Comparison of ENCODE assay signal across 18 cellular contexts in the genomic region with DNA sequence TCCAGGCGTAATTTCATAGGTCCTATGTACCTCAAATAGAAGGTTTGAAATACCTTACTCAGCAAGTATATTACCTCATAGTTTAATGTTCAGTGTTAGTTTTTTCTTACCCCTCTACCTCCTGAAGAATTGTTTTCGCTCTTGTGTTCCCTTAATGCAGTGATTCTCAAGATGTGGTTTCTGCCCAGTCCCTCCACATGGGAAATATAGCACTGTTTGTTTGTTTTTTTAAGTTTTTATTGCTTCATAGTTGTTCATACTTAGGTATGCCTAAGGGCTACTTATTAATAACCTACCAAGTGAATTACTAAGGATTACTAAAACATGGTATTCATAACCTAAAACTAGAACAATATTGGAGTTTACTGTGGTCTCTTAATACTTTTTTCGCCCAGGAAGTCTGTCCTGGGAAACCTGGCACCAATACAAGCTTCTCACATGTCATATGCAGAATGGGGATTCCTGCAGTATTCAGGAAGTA. TPM values are rescaled to one million over a fixed set of nuclear protein-coding genes. Genes with fewer than 3 reads are reported as not detected.
A peak's percentile ranks its signal among the peaks of the same experiment; 100 is the strongest.
DNase-seq lines count a peak whose midpoint lies in the region; ATAC-seq, FAIRE-seq and TF ChIP-seq lines count a peak whose summit lies in the region.
"Had no signal": no experiment of that assay in that cellular context is flagged by ENCODE, and none has a peak within 500 bp of the region (broad histone marks: within the 10 kb centered on the region; RNA-seq: fewer than 3 reads in every experiment).

No MANE protein-coding gene starts in this region.

- H4K5ac ChIP-seq in IMR-90 (ENCODE audit: low read depth, low read length): no peak overlapping the region

- H2AK9ac ChIP-seq in IMR-90 (replicated peaks; ENCODE audit: low read depth, low read length, poor library complexity): no peak overlapping the region

- H3K27ac ChIP-seq in A549 (peak overlapping the region; percentile 72 to 86), IMR-90 (ENCODE audit: insufficient read depth, low read length) (no peak overlapping the region), hepatocyte (no peak overlapping the region)
- H3K27ac ChIP-seq: adrenal gland, parathyroid adenoma had no signal

- no peak overlapping the region for H3K18ac ChIP-seq in IMR-90 (ENCODE audit: low read depth, low read length)

- H3K79me1 ChIP-seq in IMR-90 (ENCODE audit: low read depth in 1 of 2, low read length in 2 of 2): peaks cover 15 to 61% of the 10 kb centered on the region in 2 experiments; a peak in 3 of 4 replicates

- no peak overlapping the region for H3K4ac ChIP-seq in IMR-90 (ENCODE audit: low read depth, low read length)

- H2AFZ ChIP-seq in IMR-90 (replicated peaks; ENCODE audit: low read length, poor library complexity) (no peak overlapping the region), hepatocyte (no peak overlapping the region)
- H2AFZ ChIP-seq: parathyroid adenoma had no signal

- no peak for ATAC-seq in A549
- no peak for ATAC-seq in IMR-90 (ENCODE audit: low read depth)
- ATAC-seq in GM21723 (IDR thresholded peaks at IDR 0.05; ENCODE audit: unreplicated experiment): no peak
- ATAC-seq in GM18502 (IDR thresholded peaks at IDR 0.05; ENCODE audit: poor library complexity, unreplicated experiment): no peak
- no peak for ATAC-seq in GM19035 (IDR thresholded peaks at IDR 0.05; ENCODE audit: unreplicated experiment)

- no peak overlapping the region for H3K14ac ChIP-seq in IMR-90 (replicated peaks; ENCODE audit: low read depth, low read length)

- no peak overlapping the region for H2BK120ac ChIP-seq in IMR-90 (ENCODE audit: low read depth, low read length)

- peak overlapping the region; percentile 28 for H2BK5ac ChIP-seq in IMR-90 (ENCODE audit: low read depth, low read length, poor library complexity, severe bottlenecking)

- H2BK15ac ChIP-seq in IMR-90 (ENCODE audit: low read depth, low read length): no peak overlapping the region

- H3K79me2 ChIP-seq in hepatocyte: peaks cover 92% of the 10 kb centered on the region

- dilution Hi-C loops in IMR-90 (cut with HindIII; ENCODE audit: low sequenced_read_pairs, unreplicated experiment): no loop called here

- no peaks in the 10 kb centered on the region for H3K9me3 ChIP-seq in A549
- H3K9me3 ChIP-seq in IMR-90 (ENCODE audit: control insufficient read depth, insufficient read depth, low read length): no peaks in the 10 kb centered on the region
- no peaks in the 10 kb centered on the region for H3K9me3 ChIP-seq in hepatocyte (ENCODE audit: low read depth)
- H3K9me3 ChIP-seq: adrenal gland had no signal

- peak overlapping the region; percentile 79 for H3K4me2 ChIP-seq in A549
- peak overlapping the region; percentile 17; the same call in 1 of the 2 replicates for H3K4me2 ChIP-seq in IMR-90 (ENCODE audit: low read depth, low read length)
- peak overlapping the region; percentile 18 for H3K4me2 ChIP-seq in hepatocyte

- no peak for TF ChIP-seq POLR2A in A549 (IDR thresholded peaks at IDR 0.05; ENCODE audit: low read length)
- TF ChIP-seq POLR2A in IMR-90 (IDR thresholded peaks at IDR 0.05; ENCODE audit: low read depth, low read length): no peak

- no peaks in the 10 kb centered on the region for H3K9me2 ChIP-seq in hepatocyte (replicated peaks; ENCODE audit: insufficient read depth)

- H3K36me3 ChIP-seq in IMR-90 (ENCODE audit: control insufficient read depth, insufficient read depth, low read length) (no peaks in the 10 kb centered on the region; the same call in 1 of the 2 replicates), hepatocyte (replicated peaks; ENCODE audit: insufficient read depth, low read depth) (no peaks in the 10 kb centered on the region)
- H3K36me3 ChIP-seq: adrenal gland had no signal

- H3K27me3 ChIP-seq in IMR-90 (ENCODE audit: control insufficient read depth, insufficient read depth, low read length) (no peaks in the 10 kb centered on the region), hepatocyte (no peaks in the 10 kb centered on the region)
- H3K27me3 ChIP-seq: adrenal gland had no signal

- H4K20me1 ChIP-seq in IMR-90 (ENCODE audit: insufficient read depth, low read length) (peaks cover 18% of the 10 kb centered on the region; the same call in 1 of the 2 replicates), hepatocyte (ENCODE audit: insufficient read depth, poor library complexity, severe bottlenecking) (peaks cover 73% of the 10 kb centered on the region)

- no peak overlapping the region for H3K56ac ChIP-seq in IMR-90 (ENCODE audit: extremely low read depth, insufficient read depth, low read length)

- POLR2A ChIA-PET in A549 (lab: Yijun Ruan, JAX): interaction anchor here (1.2 kb wide), 1 partner anchor 54 kb away, joined by 5 read pairs; a partner anchor contains a TSS
- POLR2A ChIA-PET in IMR-90 (lab: Charles Lee; ENCODE audit: unreplicated experiment): no interaction called here

- TF ChIP-seq CTCF in A549 (IDR thresholded peaks at IDR 0.05): no peak
- no peak for TF ChIP-seq CTCF in IMR-90 (conservative IDR thresholded peaks at IDR 0.05; ENCODE audit: low read depth, low read length)
- TF ChIP-seq CTCF in hepatocyte (IDR thresholded peaks at IDR 0.05; ENCODE audit: poor library complexity): no peak

- H3K9ac ChIP-seq in IMR-90 (ENCODE audit: low read depth, low read length): no peak overlapping the region
- H3K9ac ChIP-seq: parathyroid adenoma had no signal

- H3K4me3 ChIP-seq in A549 (no peak overlapping the region), IMR-90 (ENCODE audit: insufficient read depth, low read depth, low read length) (no peak overlapping the region), hepatocyte (no peak overlapping the region)
- H3K4me3 ChIP-seq: adrenal gland, lung had no signal

- in situ Hi-C loops in IMR-90 (cut with MboI; ENCODE audit: low sequenced_read_pairs): no loop called here

- TF ChIP-seq EP300 in A549 (IDR thresholded peaks at IDR 0.05): no peak

- no peak for FAIRE-seq in A549 (lab: Jason Lieb, UNC)

- H4K8ac ChIP-seq in IMR-90 (ENCODE audit: low read depth in 2 of 2, low read length in 2 of 2): no peak overlapping the region

- CTCF ChIA-PET in A549 (lab: Yijun Ruan, JAX) (interaction anchor here (0.6 to 1.2 kb wide), 2 partner anchors 15 to 226 kb away, joined by 3 read pairs; no protein-coding TSS in a partner anchor), IMR-90 (lab: Yijun Ruan, JAX) (no interaction called here)

- no peak overlapping the region for H4K91ac ChIP-seq in IMR-90 (ENCODE audit: insufficient read depth, low read depth, low read length)

- H3K4me1 ChIP-seq in A549 (peaks cover 68% of the 10 kb centered on the region), IMR-90 (ENCODE audit: control insufficient read depth, insufficient read depth, low read length) (peaks cover 22% of the 10 kb centered on the region), hepatocyte (ENCODE audit: insufficient read depth) (peaks cover 32% of the 10 kb centered on the region)

- no peak overlapping the region for H2BK20ac ChIP-seq in IMR-90 (ENCODE audit: low read depth, low read length)

- intact Hi-C loops in IMR-90 (cut with micrococcal nuclease): no loop called here

- H3K9me1 ChIP-seq in IMR-90 (ENCODE audit: insufficient read depth, low read length): no peaks in the 10 kb centered on the region; the same call in 1 of the 2 replicates

- H3K23ac ChIP-seq in IMR-90 (ENCODE audit: low read depth, low read length): no peak overlapping the region

- BruUV-seq in IMR-90 (replicated peaks; lab: Mats Ljungman, UMichigan): no TSS peak

- DNase-seq in A549 (ENCODE audit: low read depth in 1 of 2, low spot score in 1 of 2) (peak in 1 of 2 experiments; percentile 10), IMR-90 (peak; percentile 65), astrocyte of the hippocampus (ENCODE audit: low read depth, low spot score) (peak; percentile 29), hepatocyte (ENCODE audit: low spot score) (no peak), UCSD-AML1 (lab: John Stamatoyannopoulos, UW; ENCODE audit: unreplicated experiment) (no peak)
- DNase-seq: activated B cell treated with CpG ODN at 0.5 μM for 24 hours; activated T-cell treated with anti-CD3 and anti-CD28 coated beads, Interleukin-2, amount 50 U/mL, for 1 hour; adrenal gland; effector CD4-positive, alpha-beta T cell; hypothalamus; NCI-H1417; NCI-H748 treated with DMSO at 0.1 percent for 48 hours; stimulated activated CD4-positive, alpha-beta T cell treated with anti-CD3 and anti-CD28 coated beads, Interleukin-1b, Interleukin-23, amount 100 ng/mL, for 48 hours had no signal

- WGBS in A549 (ENCODE audit: missing lambda C conversion rate): 16% methylated on average over 3 of the region's 3 CpGs
- WGBS in IMR-90 (ENCODE audit: extremely low coverage in 2 of 2, insufficient read length in 1 of 2), 2 experiments: no CpG with 5 or more reads among the region's 3 CpGs
- WGBS in hepatocyte (ENCODE audit: low lambda C conversion rate, missing lambda C conversion rate): 90% methylated on average over 3 of the region's 3 CpGs

- TF ChIP-seq RAD21 in A549 (conservative IDR thresholded peaks at IDR 0.05 in 1 of 2, IDR thresholded peaks at IDR 0.05 in 1 of 2) (no peak), IMR-90 (IDR thresholded peaks at IDR 0.05; ENCODE audit: low read length) (no peak)

- no peak overlapping the region for H2AK5ac ChIP-seq in IMR-90 (ENCODE audit: low read depth, low read length)

RNA-seq across cellular contexts. Expression of a gene that starts 5.0 kb away (rescaled TPM):
- polyA plus RNA-seq in A549 (2011; rRNA removed) (50.0 and 58.5 TPM in 2 replicates), A549 (2017; fragmentation: RNase III; extraction: RNeasy Plus Mini Kit Qiagen cat#74134 plus additional on column Dnase treatment) (30.2 to 32.2 TPM (median 31.9 TPM) in 3 replicates), IMR-90 (2012; rRNA removed) (23.7 and 25.2 TPM in 2 replicates), hepatocyte (42.3 and 52.7 TPM in 2 replicates)
- 13.3 and 15.2 TPM in 2 replicates for polyA plus RNA-seq in A549 (2012; cell fraction: cytosol; rRNA removed)
- polyA plus RNA-seq in A549 (2012; cell fraction: nucleus; rRNA removed): 8.6 and 13.4 TPM in 2 replicates
- polyA minus RNA-seq in A549 (2011; rRNA and poly(A)+ RNA removed): 95.7 and 103 TPM in 2 replicates
- total RNA-seq in IMR-90 (2012; rRNA removed) (59.2 and 62.2 TPM in 2 replicates), hepatocyte (52.7 and 57.5 TPM in 2 replicates)
- polyA plus RNA-seq in IMR-90 (2012; cell fraction: cytosol; rRNA removed): 9.2 and 10.2 TPM in 2 replicates
- polyA plus RNA-seq in IMR-90 (2012; cell fraction: nucleus; rRNA removed; ENCODE audit: low replicate concordance): 10.3 and 29.1 TPM in 2 replicates

RNA-seq across cellular contexts. Expression of a gene that starts 5.3 kb away (rescaled TPM):
- 128 and 155 TPM in 2 replicates for polyA plus RNA-seq in A549 (2011; rRNA removed)
- polyA plus RNA-seq in A549 (2012; cell fraction: cytosol; rRNA removed): 97.2 and 103 TPM in 2 replicates
- polyA plus RNA-seq in A549 (2012; cell fraction: nucleus; rRNA removed): 192 and 222 TPM in 2 replicates
- polyA plus RNA-seq in A549 (2017; fragmentation: RNase III; extraction: RNeasy Plus Mini Kit Qiagen cat#74134 plus additional on column Dnase treatment): 157 to 159 TPM (median 158 TPM) in 3 replicates
- polyA minus RNA-seq in A549 (2011; rRNA and poly(A)+ RNA removed): 98.7 and 122 TPM in 2 replicates
- 50.2 and 52.2 TPM in 2 replicates for total RNA-seq in IMR-90 (2012; rRNA removed)
- polyA plus RNA-seq in IMR-90 (2012; rRNA removed): 71.2 and 75.2 TPM in 2 replicates
- polyA plus RNA-seq in IMR-90 (2012; cell fraction: cytosol; rRNA removed): 53.6 and 57.9 TPM in 2 replicates
- polyA plus RNA-seq in IMR-90 (2012; cell fraction: nucleus; rRNA removed; ENCODE audit: low replicate concordance): 78.1 and 104 TPM in 2 replicates
- 73.2 and 79.7 TPM in 2 replicates for total RNA-seq in hepatocyte
- 62.6 and 64.2 TPM in 2 replicates for polyA plus RNA-seq in hepatocyte

RNA-seq across cellular contexts. Expression of a gene that starts 54.0 kb away (rescaled TPM):
- polyA plus RNA-seq in A549 (2011; rRNA removed): 117 and 126 TPM in 2 replicates
- polyA plus RNA-seq in A549 (2012; cell fraction: cytosol; rRNA removed): 49.9 and 58.2 TPM in 2 replicates
- 20.2 and 31.0 TPM in 2 replicates for polyA plus RNA-seq in A549 (2012; cell fraction: nucleus; rRNA removed)
- 64.0 to 68.7 TPM (median 67.0 TPM) in 3 replicates for polyA plus RNA-seq in A549 (2017; fragmentation: RNase III; extraction: RNeasy Plus Mini Kit Qiagen cat#74134 plus additional on column Dnase treatment)
- 48.8 and 54.9 TPM in 2 replicates for polyA minus RNA-seq in A549 (2011; rRNA and poly(A)+ RNA removed)
- 73.7 and 77.8 TPM in 2 replicates for total RNA-seq in IMR-90 (2012; rRNA removed)
- polyA plus RNA-seq in IMR-90 (2012; rRNA removed): 46.8 and 46.9 TPM in 2 replicates
- polyA plus RNA-seq in IMR-90 (2012; cell fraction: cytosol; rRNA removed): 25.7 and 37.1 TPM in 2 replicates
- 8.1 and 26.0 TPM in 2 replicates for polyA plus RNA-seq in IMR-90 (2012; cell fraction: nucleus; rRNA removed; ENCODE audit: low replicate concordance)
- 92.6 and 105 TPM in 2 replicates for total RNA-seq in hepatocyte
- 102 and 104 TPM in 2 replicates for polyA plus RNA-seq in hepatocyte

Comparison
In these comparisons a context has a peak if more than half of its experiments do, and no peak if none do; other contexts are left out.
1. DNase-seq: peak in IMR-90 (single experiment) and astrocyte of the hippocampus (single experiment); none in hepatocyte (single experiment) and UCSD-AML1 (single experiment).
2. H3K27ac ChIP-seq: peak in A549 (2 of 2); none in IMR-90 (single experiment) and hepatocyte (single experiment).
3. H3K4me2 ChIP-seq: peak in every context shown above with its lines; median percentile 79 in A549; 18 in hepatocyte; 17 in IMR-90.